Comparison of ENCODE assay signal across 8 cellular contexts in genomic region chr5:54469655-54470054, GRCh38. TPM values are rescaled to one million over a fixed set of nuclear protein-coding genes. Genes with fewer than 3 reads are reported as not detected.
A peak's percentile ranks its signal among the peaks of the same experiment; 100 is the strongest.
DNase-seq lines count a peak whose midpoint lies in the region; ATAC-seq, FAIRE-seq and TF ChIP-seq lines count a peak whose summit lies in the region.

No MANE protein-coding gene starts in this region.

- peak overlapping the region; percentile 44 for H3K4me3 ChIP-seq in IMR-90 (ENCODE audit: insufficient read depth, low read depth, low read length)

- no peaks in the 10 kb centered on the region for H4K20me1 ChIP-seq in IMR-90 (ENCODE audit: insufficient read depth, low read length)

- 33% methylated on average over 1 of the region's 3 CpGs; no CpG with 5 or more reads in 1 of the 2 experiments for WGBS in IMR-90 (ENCODE audit: extremely low coverage in 2 of 2, insufficient read length in 1 of 2), 2 experiments

- H2BK15ac ChIP-seq in IMR-90 (ENCODE audit: low read depth, low read length) = peak overlapping the region; percentile 50; the same call in 1 of the 3 replicates

- H3K4me2 ChIP-seq in IMR-90 (ENCODE audit: low read depth, low read length) = peak overlapping the region; percentile 100

- no peaks in the 10 kb centered on the region for H3K36me3 ChIP-seq in IMR-90 (ENCODE audit: control insufficient read depth, insufficient read depth, low read length)

- POLR2A ChIA-PET in IMR-90 (lab: Charles Lee; ENCODE audit: unreplicated experiment) = interaction anchor here (0.6 kb wide), 1 partner anchor 11 kb away, joined by 16 read pairs; no protein-coding TSS in a partner anchor
- POLR2A ChIA-PET in HEK293T (lab: Yijun Ruan, JAX) = no interaction called here

- no peak for FAIRE-seq in HTR-8/SVneo (lab: Jason Lieb, UNC)

- no peak for TF ChIP-seq RAD21 in IMR-90 (IDR thresholded peaks at IDR 0.05; ENCODE audit: low read length)

- peak overlapping the region; percentile 89 for H4K91ac ChIP-seq in IMR-90 (ENCODE audit: insufficient read depth, low read depth, low read length)

- H3K4me1 ChIP-seq in IMR-90 (ENCODE audit: control insufficient read depth, insufficient read depth, low read length) = peaks cover 4% of the 10 kb centered on the region; the same call in 1 of the 2 replicates

- ATAC-seq in IMR-90 (ENCODE audit: low read depth) = peak; percentile 40

- H3K18ac ChIP-seq in IMR-90 (ENCODE audit: low read depth, low read length) = peak overlapping the region; percentile 100

- peak overlapping the region; percentile 95 for H2BK20ac ChIP-seq in IMR-90 (ENCODE audit: low read depth, low read length)

- intact Hi-C loops in IMR-90 (cut with micrococcal nuclease) = no loop called here

- H3K9me3 ChIP-seq in IMR-90 (ENCODE audit: control insufficient read depth, insufficient read depth, low read length) = no peaks in the 10 kb centered on the region

- no peaks in the 10 kb centered on the region for H3K79me1 ChIP-seq in IMR-90 (ENCODE audit: low read depth in 1 of 2, low read length in 2 of 2)

- H2AK9ac ChIP-seq in IMR-90 (replicated peaks; ENCODE audit: low read depth, low read length, poor library complexity) = peak overlapping the region; percentile 46

- H2BK120ac ChIP-seq in IMR-90 (ENCODE audit: low read depth, low read length) = peak overlapping the region; percentile 98

- BruUV-seq in IMR-90 (replicated peaks; lab: Mats Ljungman, UMichigan) = no TSS peak

- 0 out of 2 replicates have a peak, but pooled peaks cover 3% of the 10 kb centered on the region for H3K9me1 ChIP-seq in IMR-90 (ENCODE audit: insufficient read depth, low read length)

- TF ChIP-seq POLR2A in IMR-90 (IDR thresholded peaks at IDR 0.05; ENCODE audit: low read depth, low read length) = no peak

- peak overlapping the region; percentile 99 for H4K5ac ChIP-seq in IMR-90 (ENCODE audit: low read depth, low read length)

- DNase-seq in CD1c-positive myeloid dendritic cell (ENCODE audit: extremely low spot score) (peak; percentile 21), GM20000 (ENCODE audit: low spot score) (peak; percentile 37), IMR-90 (peak; percentile 18), globus pallidus (ENCODE audit: low spot score) (peak; percentile 32), NCI-H1092 treated with DMSO at 0.1 percent for 48 hours (lab: John Stamatoyannopoulos, UW) (no peak), NCI-H1048 (lab: John Stamatoyannopoulos, UW) (no peak), HTR-8/SVneo (ENCODE audit: insufficient read length, low spot score) (no peak), HEK293T (ENCODE audit: extremely low spot score) (no peak)

- in situ Hi-C loops in IMR-90 (cut with MboI; ENCODE audit: low sequenced_read_pairs) = no loop called here

- CTCF ChIA-PET in IMR-90 (lab: Yijun Ruan, JAX) (interaction anchor here (0.6 kb wide), 1 partner anchor 57 kb away, joined by 3 read pairs; no protein-coding TSS in a partner anchor), HEK293T (lab: Yijun Ruan, JAX) (no interaction called here)

- peak overlapping the region; percentile 94; the same call in 1 of the 2 replicates for H3K27ac ChIP-seq in IMR-90 (ENCODE audit: insufficient read depth, low read length)

- peak overlapping the region; percentile 94 for H2BK5ac ChIP-seq in IMR-90 (ENCODE audit: low read depth, low read length, poor library complexity, severe bottlenecking)

- peak overlapping the region; percentile 57; the same call in 1 of the 2 replicates for H3K56ac ChIP-seq in IMR-90 (ENCODE audit: extremely low read depth, insufficient read depth, low read length)

- TF ChIP-seq CTCF in GM20000 (IDR thresholded peaks at IDR 0.05; ENCODE audit: extremely low read depth, missing control alignments) = no peak
- no peak for TF ChIP-seq CTCF in IMR-90 (conservative IDR thresholded peaks at IDR 0.05; ENCODE audit: low read depth, low read length)

- dilution Hi-C loops in IMR-90 (cut with HindIII; ENCODE audit: low sequenced_read_pairs, unreplicated experiment) = no loop called here

- H2AFZ ChIP-seq in IMR-90 (replicated peaks; ENCODE audit: low read length, poor library complexity) = peak overlapping the region; percentile 90

- peak overlapping the region in 1 of 2 experiments; percentile 78; a peak in 2 of 4 replicates for H4K8ac ChIP-seq in IMR-90 (ENCODE audit: low read depth in 2 of 2, low read length in 2 of 2)

- H3K14ac ChIP-seq in IMR-90 (replicated peaks; ENCODE audit: low read depth, low read length) = peak overlapping the region; percentile 95

- H3K23ac ChIP-seq in IMR-90 (ENCODE audit: low read depth, low read length) = peak overlapping the region; percentile 94

- H3K4ac ChIP-seq in IMR-90 (ENCODE audit: low read depth, low read length) = peak overlapping the region; percentile 79

- H3K27me3 ChIP-seq in IMR-90 (ENCODE audit: control insufficient read depth, insufficient read depth, low read length) = no peaks in the 10 kb centered on the region

- peak overlapping the region; percentile 82 for H3K9ac ChIP-seq in IMR-90 (ENCODE audit: low read depth, low read length)

- H2AK5ac ChIP-seq in IMR-90 (ENCODE audit: low read depth, low read length) = no peak overlapping the region; the same call in 1 of the 2 replicates

TF ChIP-seq in IMR-90, 13 proteins besides CTCF, POLR2A, EP300 and RAD21 (continues in another document):
- TF ChIP-seq FOS (IDR thresholded peaks at IDR 0.05; ENCODE audit: low read depth, low read length) (no peak), NFE2L2 (IDR thresholded peaks at IDR 0.05; ENCODE audit: low read depth, low read length) (no peak), CHD1 (IDR thresholded peaks at IDR 0.05; ENCODE audit: low read depth, low read length) (no peak), ELK1 (IDR thresholded peaks at IDR 0.05; ENCODE audit: borderline replicate concordance, low read depth, low read length) (no peak), RCOR1 (IDR thresholded peaks at IDR 0.05; ENCODE audit: insufficient replicate concordance, low read length) (no peak), BHLHE40 (IDR thresholded peaks at IDR 0.05; ENCODE audit: low read depth, low read length) (no peak), MAZ (IDR thresholded peaks at IDR 0.05; ENCODE audit: borderline replicate concordance, low read depth, low read length) (no peak), MAFK (IDR thresholded peaks at IDR 0.05; ENCODE audit: low read depth, low read length) (no peak), RFX5 (IDR thresholded peaks at IDR 0.05; ENCODE audit: low read depth, low read length) (no peak), SMC3 (IDR thresholded peaks at IDR 0.05; ENCODE audit: low read depth, low read length) (no peak), CEBPB (IDR thresholded peaks at IDR 0.05; ENCODE audit: low read depth, low read length) (no peak)

TF ChIP-seq in HEK293T, 16 proteins besides CTCF, POLR2A, EP300 and RAD21:
- TF ChIP-seq HDGF (IDR thresholded peaks at IDR 0.05; ENCODE audit: borderline replicate concordance) (no peak), TARDBP (IDR thresholded peaks at IDR 0.05) (no peak), ARNT (IDR thresholded peaks at IDR 0.05) (no peak), ELF4 (IDR thresholded peaks at IDR 0.05) (no peak), SP1 (IDR thresholded peaks at IDR 0.05) (no peak), FOXM1 (IDR thresholded peaks at IDR 0.05; ENCODE audit: borderline replicate concordance) (no peak), NFRKB (IDR thresholded peaks at IDR 0.05) (no peak), FOXA1 (IDR thresholded peaks at IDR 0.05) (no peak), LEF1 (IDR thresholded peaks at IDR 0.05; ENCODE audit: borderline replicate concordance) (no peak), L3MBTL2 (conservative IDR thresholded peaks at IDR 0.05) (no peak), FOXK2 (IDR thresholded peaks at IDR 0.05) (no peak), CTBP1 (IDR thresholded peaks at IDR 0.05; ENCODE audit: borderline replicate concordance) (no peak), PKNOX1 (IDR thresholded peaks at IDR 0.05) (no peak), ZNF384 (IDR thresholded peaks at IDR 0.05) (no peak), SUZ12 (IDR thresholded peaks at IDR 0.05) (no peak), BHLHE40 (IDR thresholded peaks at IDR 0.05; ENCODE audit: borderline replicate concordance) (no peak)

RNA-seq across cellular contexts. Expression of gene HSPB3, which starts 14.2 kb away (rescaled TPM):
- total RNA-seq in IMR-90 (2012; rRNA removed) = 0.54 TPM in 1 of 2 replicates, not detected in the other
- polyA plus RNA-seq in IMR-90 (2012; rRNA removed) = 0.31 and 0.98 TPM in 2 replicates
- 0.56 and 0.67 TPM in 2 replicates for polyA plus RNA-seq in IMR-90 (2012; cell fraction: cytosol; rRNA removed)
- 0.20 and 0.47 TPM in 2 replicates for polyA plus RNA-seq in IMR-90 (2012; cell fraction: nucleus; rRNA removed; ENCODE audit: low replicate concordance)

RNA-seq across cellular contexts. Expression of gene SNX18, which starts 47.9 kb away (rescaled TPM):
- total RNA-seq in IMR-90 (2012; rRNA removed) = 50.0 and 67.8 TPM in 2 replicates
- polyA plus RNA-seq in IMR-90 (2012; rRNA removed) = 31.2 and 40.1 TPM in 2 replicates
- polyA plus RNA-seq in IMR-90 (2012; cell fraction: cytosol; rRNA removed) = 33.9 and 66.4 TPM in 2 replicates
- polyA plus RNA-seq in IMR-90 (2012; cell fraction: nucleus; rRNA removed; ENCODE audit: low replicate concordance) = 17.8 and 42.7 TPM in 2 replicates

Comparison
In these comparisons a context has a peak if more than half of its experiments do, and no peak if none do; other contexts are left out.
1. DNase-seq: peak in CD1c-positive myeloid dendritic cell (single experiment), GM20000 (single experiment), IMR-90 (single experiment) and globus pallidus (single experiment); none in NCI-H1092 treated with DMSO at 0.1 percent for 48 hours (single experiment), NCI-H1048 (single experiment), HTR-8/SVneo (single experiment) and HEK293T (single experiment).